ENCODE assay signal across 8 cellular contexts in the genomic region with DNA sequence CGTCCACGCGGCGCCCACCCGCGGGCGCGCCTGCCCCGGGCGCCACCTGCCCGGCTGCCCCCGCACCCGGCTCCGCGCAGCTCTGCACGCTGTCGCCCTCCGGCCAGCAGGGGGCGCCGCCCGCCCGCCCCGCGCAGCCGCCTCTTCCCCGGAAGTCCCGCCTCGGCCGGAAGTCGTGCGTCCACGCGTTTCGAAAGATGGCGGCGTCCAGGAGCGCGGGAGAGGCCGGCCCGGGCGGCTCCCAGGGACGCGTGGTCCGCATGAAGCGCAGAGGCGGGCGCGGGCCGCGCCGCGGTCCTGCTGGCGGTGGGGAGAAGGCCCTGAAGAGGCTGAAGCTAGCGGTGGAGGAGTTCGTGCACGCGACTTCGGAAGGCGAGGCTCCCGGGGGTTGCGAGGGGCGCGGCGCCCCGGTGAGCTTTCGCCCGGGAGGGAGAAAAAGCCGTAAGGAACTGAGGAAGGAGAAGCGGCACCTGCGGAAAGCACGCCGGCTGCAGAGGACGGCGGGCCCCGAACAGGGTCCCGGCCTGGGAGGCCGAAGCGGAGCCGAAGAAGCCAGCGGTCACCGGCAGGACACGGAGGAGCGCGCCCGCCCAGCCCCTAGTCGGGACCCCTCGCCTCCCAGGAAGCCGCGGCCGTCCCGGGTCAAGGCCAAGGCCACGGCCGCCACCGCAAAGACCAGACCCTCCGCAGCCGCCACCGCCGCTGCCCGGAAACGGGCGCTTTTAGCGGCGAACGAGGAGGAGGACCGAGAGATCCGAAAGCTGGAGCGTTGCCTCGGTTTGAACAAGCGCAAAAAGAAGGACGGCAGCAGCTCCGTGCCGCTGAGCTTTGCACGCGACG. TPM values are rescaled to one million over a fixed set of nuclear protein-coding genes. Genes with fewer than 3 reads are reported as not detected.
DNase-seq lines count a peak whose midpoint lies in the region; ATAC-seq and TF ChIP-seq lines count a peak whose summit lies in the region.

A gene with protein sequence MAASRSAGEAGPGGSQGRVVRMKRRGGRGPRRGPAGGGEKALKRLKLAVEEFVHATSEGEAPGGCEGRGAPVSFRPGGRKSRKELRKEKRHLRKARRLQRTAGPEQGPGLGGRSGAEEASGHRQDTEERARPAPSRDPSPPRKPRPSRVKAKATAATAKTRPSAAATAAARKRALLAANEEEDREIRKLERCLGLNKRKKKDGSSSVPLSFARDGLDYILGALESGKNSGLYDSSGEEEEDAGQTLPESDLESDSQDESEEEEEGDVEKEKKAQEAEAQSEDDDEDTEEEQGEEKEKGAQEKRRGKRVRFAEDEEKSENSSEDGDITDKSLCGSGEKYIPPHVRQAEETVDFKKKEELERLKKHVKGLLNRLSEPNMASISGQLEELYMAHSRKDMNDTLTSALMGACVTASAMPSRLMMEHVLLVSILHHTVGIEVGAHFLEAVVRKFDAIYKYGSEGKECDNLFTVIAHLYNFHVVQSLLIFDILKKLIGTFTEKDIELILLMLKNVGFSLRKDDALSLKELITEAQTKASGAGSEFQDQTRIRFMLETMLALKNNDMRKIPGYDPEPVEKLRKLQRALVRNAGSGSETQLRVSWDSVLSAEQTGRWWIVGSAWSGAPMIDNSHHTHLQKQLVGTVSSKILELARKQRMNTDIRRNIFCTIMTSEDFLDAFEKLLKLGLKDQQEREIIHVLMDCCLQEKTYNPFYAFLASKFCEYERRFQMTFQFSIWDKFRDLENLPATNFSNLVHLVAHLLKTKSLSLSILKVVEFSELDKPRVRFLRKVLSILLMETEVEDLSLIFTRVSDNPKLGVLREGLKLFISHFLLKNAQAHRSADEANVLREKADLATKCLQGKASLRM (plus strand): TSS at position 172 of the 840 bp plus-strand sequence. CDS start 26 bp downstream, at position 198.

- H3K4me3 ChIP-seq in OCI-LY7 (ENCODE audit: low read depth, low read length, poor library complexity, severe bottlenecking) (peak within 1 kb of the TSS; percentile 82), esophagus (ENCODE audit: low read depth in 1 of 2, low read length in 2 of 2) (peak within 1 kb of the TSS; percentile 99), muscle layer of duodenum (ENCODE audit: low read depth in 1 of 2, low read length in 2 of 2) (peak within 1 kb of the TSS; percentile 93 to 100)

- peak within 1 kb of the TSS; percentile 79 for H3K4me2 ChIP-seq in OCI-LY7 (ENCODE audit: low read length)

- H3K79me2 ChIP-seq in OCI-LY7 (ENCODE audit: insufficient read depth, low read depth, low read length), result peaks cover 54% of the 10 kb centered on the region

- TF ChIP-seq CTCF in OCI-LY7 (conservative IDR thresholded peaks at IDR 0.05; ENCODE audit: low read length), result peak; percentile 64

- H3K4me1 ChIP-seq in OCI-LY7 (ENCODE audit: insufficient read depth, low read length, poor library complexity, severe bottlenecking) (peaks cover 25% of the 10 kb centered on the region), esophagus (ENCODE audit: control insufficient read depth in 2 of 2, insufficient read depth in 2 of 2, low read length in 1 of 2) (peaks cover 0 to 9% of the 10 kb centered on the region in 2 donors), muscle layer of duodenum (ENCODE audit: control insufficient read depth in 1 of 2, insufficient read depth in 2 of 2, low read length in 2 of 2) (peaks cover 8 to 31% of the 10 kb centered on the region in 2 donors)

- POLR2A ChIA-PET in OCI-LY7 (lab: Charles Lee), result interaction anchor here (2.8 kb wide), 2 partner anchors 23 to 56 kb away, joined by 15 to 17 read pairs; a partner anchor contains a TSS

- H3K27ac ChIP-seq in OCI-LY7 (ENCODE audit: low read depth, low read length, poor library complexity, severe bottlenecking), result peak within 1 kb of the TSS; percentile 62
- H3K27ac ChIP-seq in esophagus (ENCODE audit: low read depth in 2 of 2, low read length in 1 of 2), result peak within 1 kb of the TSS; percentile 60 to 77
- no peak within 1 kb of the TSS for H3K27ac ChIP-seq in muscle layer of duodenum (ENCODE audit: low read length)

- H3K27me3 ChIP-seq in esophagus (ENCODE audit: control insufficient read depth in 1 of 2, insufficient read depth in 2 of 2, low read length in 2 of 2) (no peaks in the 10 kb centered on the region), muscle layer of duodenum (ENCODE audit: low read depth, low read length) (no peaks in the 10 kb centered on the region)

- TSS peak; percentile 56 for BruUV-seq in OCI-LY7 (replicated peaks; lab: Mats Ljungman, UMichigan)

- peaks cover 5% of the 10 kb centered on the region; the same call in 1 of the 2 replicates for H3K9me3 ChIP-seq in OCI-LY7 (ENCODE audit: low read length)
- peaks cover 0 to 3% of the 10 kb centered on the region in 2 donors for H3K9me3 ChIP-seq in esophagus (ENCODE audit: control insufficient read depth in 2 of 2, insufficient read depth in 1 of 2, low read depth in 1 of 2, low read length in 1 of 2)
- no peaks in the 10 kb centered on the region for H3K9me3 ChIP-seq in muscle layer of duodenum (ENCODE audit: control insufficient read depth in 1 of 2, low read length in 2 of 2)

- DNase-seq in DMS153 (lab: John Stamatoyannopoulos, UW), result peak; percentile 62
- peak in 75 of 76 experiments; percentile 11 to 91 (median 77) for DNase-seq in HUDEP-2 (lab: John Stamatoyannopoulos, UW; ENCODE audit: unreplicated experiment in 76 of 76)
- DNase-seq in OCI-LY7 (ENCODE audit: low spot score), result peak; percentile 93
- peak; percentile 88 for DNase-seq in activated T-cell treated with anti-CD3 and anti-CD28 coated beads for 24 hours (ENCODE audit: low read depth)
- peak; percentile 82 for DNase-seq in stimulated activated CD8-positive, alpha-beta memory T cell treated with anti-CD3 and anti-CD28 coated beads, Interleukin-7, amount 100 ng/mL, for 24 hours (ENCODE audit: low read depth)

- peak within 1 kb of the TSS; percentile 84 for H2AFZ ChIP-seq in OCI-LY7 (ENCODE audit: low read length)

- peaks cover 29% of the 10 kb centered on the region for H4K20me1 ChIP-seq in OCI-LY7 (ENCODE audit: insufficient read depth, low read length)

- intact Hi-C loops in OCI-LY7 (cut with micrococcal nuclease; ENCODE audit: unreplicated experiment), result loop anchor here (1.0 to 5.0 kb wide), 5 partner anchors 21 to 117 kb away; a partner anchor contains a TSS

- WGBS in esophagus, 2 donors, result 1% methylated on average over 93 to 115 of the region's 115 CpGs

- peak; percentile 95 for ATAC-seq in GM21390 (IDR thresholded peaks at IDR 0.05; ENCODE audit: unreplicated experiment)

- H3K36me3 ChIP-seq in OCI-LY7 (ENCODE audit: insufficient read depth, low read length) (peaks cover 41% of the 10 kb centered on the region), esophagus (ENCODE audit: control insufficient read depth in 2 of 2, insufficient read depth in 2 of 2, low read length in 1 of 2) (peaks cover 3 to 16% of the 10 kb centered on the region in 2 donors), muscle layer of duodenum (ENCODE audit: control insufficient read depth in 1 of 2, insufficient read depth in 2 of 2, low read length in 2 of 2) (peaks cover 17 to 23% of the 10 kb centered on the region in 2 donors)

- CTCF ChIA-PET in OCI-LY7 (lab: Charles Lee; ENCODE audit: unreplicated experiment), result interaction anchor here (0.5 to 1.0 kb wide), 2 partner anchors 13 to 240 kb away, joined by 3 read pairs; no protein-coding TSS in a partner anchor

- H3K9me2 ChIP-seq in OCI-LY7 (ENCODE audit: insufficient read depth, low read length), result no peaks in the 10 kb centered on the region

RNA-seq across cellular contexts. Expression of the gene that starts here (rescaled TPM):
- 40.2 and 43.8 TPM in 2 replicates for total RNA-seq in OCI-LY7 (2014; rRNA removed; shearing (Covaris generic))
- 59.9 and 65.9 TPM in 2 replicates for total RNA-seq in OCI-LY7 (2022)
- 1 to 10 TPM; 7.0 to 9.2 TPM for polyA plus RNA-seq in esophagus
